21 cellular contexts compared by ENCODE assay signal in genomic region chr13:41401371-41401770, GRCh38. TPM values are rescaled to one million over a fixed set of nuclear protein-coding genes. Genes with fewer than 3 reads are reported as not detected.
DNase-seq lines count a peak whose midpoint lies in the region; ATAC-seq, FAIRE-seq and TF ChIP-seq lines count a peak whose summit lies in the region.
"Had no signal": no experiment of that assay in that cellular context is flagged by ENCODE, and none has a peak within 500 bp of the region (broad histone marks: within the 10 kb centered on the region; RNA-seq: fewer than 3 reads in every experiment).

No MANE protein-coding gene starts in this region.

- no peak for ATAC-seq in GM18502 (IDR thresholded peaks at IDR 0.05; ENCODE audit: poor library complexity, unreplicated experiment)
- ATAC-seq: sciatic nerve had no signal

- no peak overlapping the region for H3K27ac Mint-ChIP-seq in activated naive CD4-positive, alpha-beta T cell treated with anti-CD3 and anti-CD28 coated beads for 36 hours
- H3K27ac Mint-ChIP-seq in endodermal cell (no peak overlapping the region), type B pancreatic cell (no peak overlapping the region)
- H3K27ac Mint-ChIP-seq: activated naive CD8-positive, alpha-beta T cell treated with anti-CD3 and anti-CD28 coated beads, Interleukin-2, amount 10 ng/mL, durations not matched to agents 7 days and 5 days had no signal

- H3K27ac ChIP-seq in endodermal cell (ENCODE audit: low read depth, low read length) = no peak overlapping the region
- H3K27ac ChIP-seq: breast epithelium had no signal

- DNase-seq in activated naive CD4-positive, alpha-beta T cell treated with anti-CD3 and anti-CD28 coated beads for 36 hours = peak; percentile 16
- no peak for DNase-seq in activated naive CD4-positive, alpha-beta T cell treated with anti-CD3 and anti-CD28 coated beads, Interleukin-2, amount 50 U/mL, for 16 hours
- DNase-seq in NB4 (ENCODE audit: low read depth) (peak; percentile 48), endodermal cell (peak; percentile 63), type B pancreatic cell (ENCODE audit: extremely low spot score, unreplicated experiment) (no peak), GM12892 (ENCODE audit: insufficient read length) (no peak), SW 1271 (lab: John Stamatoyannopoulos, UW) (no peak)
- DNase-seq: activated naive CD8-positive, alpha-beta T cell treated with anti-CD3 and anti-CD28 coated beads, Interleukin-2, amount 10 ng/mL, durations not matched to agents 7 days and 5 days; activated T-cell treated with anti-CD3 and anti-CD28 coated beads, Interleukin-2, amount 50 U/mL, for 1 hour; hippocampal formation; NCI-H1092; NCI-H2171 treated with DMSO at 0.1 percent for 48 hours; NK-92 treated with Interleukin-12 subunit alpha and Interleukin-12 subunit beta, amount 100 ng/mL, for 24 hours; Right ventricle myocardium superior; stimulated activated CD4-positive, alpha-beta T cell treated with anti-CD3 and anti-CD28 coated beads, Interleukin-2, amount 100 ng/mL, for 24 hours; substantia nigra; T1000 had no signal

- WGBS in endodermal cell (ENCODE audit: insufficient coverage in 1 of 2, insufficient read length in 1 of 2), 2 experiments = 91 to 92% methylated on average over 4 of the region's 4 CpGs

- TF ChIP-seq CTCF in NB4 (IDR thresholded peaks at IDR 0.05; ENCODE audit: low read depth, low read length) = no peak
- peak; percentile 54 for TF ChIP-seq CTCF in endodermal cell (conservative IDR thresholded peaks at IDR 0.05)
- TF ChIP-seq CTCF in type B pancreatic cell (conservative IDR thresholded peaks at IDR 0.05) = peak; percentile 31

- no peak for FAIRE-seq in GM12892 (lab: Jason Lieb, UNC)

- TF ChIP-seq POLR2A in NB4 (IDR thresholded peaks at IDR 0.05; ENCODE audit: extremely low read depth, insufficient read length) (no peak), GM12892 (IDR thresholded peaks at IDR 0.05; ENCODE audit: low read depth, low read length) (no peak)

- H3K4me3 ChIP-seq in NB4 (ENCODE audit: low read depth, low read length) = no peak overlapping the region
- H3K4me3 ChIP-seq in endodermal cell (ENCODE audit: low read length) = no peak overlapping the region
- H3K4me3 ChIP-seq: breast epithelium had no signal

- H3K36me3 Mint-ChIP-seq in activated naive CD4-positive, alpha-beta T cell treated with anti-CD3 and anti-CD28 coated beads for 36 hours (ENCODE audit: low read depth) = no peaks in the 10 kb centered on the region
- H3K36me3 Mint-ChIP-seq in endodermal cell (ENCODE audit: low read depth) (no peaks in the 10 kb centered on the region), type B pancreatic cell (no peaks in the 10 kb centered on the region)
- H3K36me3 Mint-ChIP-seq: activated naive CD8-positive, alpha-beta T cell treated with anti-CD3 and anti-CD28 coated beads, Interleukin-2, amount 10 ng/mL, durations not matched to agents 7 days and 5 days had no signal

- H3K4me3 Mint-ChIP-seq in activated naive CD4-positive, alpha-beta T cell treated with anti-CD3 and anti-CD28 coated beads for 36 hours = no peak overlapping the region
- H3K4me3 Mint-ChIP-seq in endodermal cell = no peak overlapping the region
- no peak overlapping the region for H3K4me3 Mint-ChIP-seq in type B pancreatic cell
- H3K4me3 Mint-ChIP-seq: activated naive CD8-positive, alpha-beta T cell treated with anti-CD3 and anti-CD28 coated beads, Interleukin-2, amount 10 ng/mL, durations not matched to agents 7 days and 5 days had no signal

- peaks cover 8% of the 10 kb centered on the region for H3K4me1 ChIP-seq in endodermal cell (ENCODE audit: control insufficient read depth, insufficient read depth, low read length)
- H3K4me1 ChIP-seq: breast epithelium, Caco-2 had no signal

- intact Hi-C loops in activated naive CD4-positive, alpha-beta T cell treated with anti-CD3 and anti-CD28 coated beads for 36 hours (cut with micrococcal nuclease) = no loop called here

- no peaks in the 10 kb centered on the region for H3K4me1 Mint-ChIP-seq in activated naive CD4-positive, alpha-beta T cell treated with anti-CD3 and anti-CD28 coated beads for 36 hours (ENCODE audit: low read depth)
- H3K4me1 Mint-ChIP-seq in endodermal cell (peaks cover 6% of the 10 kb centered on the region), type B pancreatic cell (ENCODE audit: unreplicated experiment) (peaks cover 11% of the 10 kb centered on the region)
- H3K4me1 Mint-ChIP-seq: activated naive CD8-positive, alpha-beta T cell treated with anti-CD3 and anti-CD28 coated beads, Interleukin-2, amount 10 ng/mL, durations not matched to agents 7 days and 5 days had no signal

- H3K9me3 Mint-ChIP-seq in activated naive CD4-positive, alpha-beta T cell treated with anti-CD3 and anti-CD28 coated beads for 36 hours = no peaks in the 10 kb centered on the region
- H3K9me3 Mint-ChIP-seq in endodermal cell (no peaks in the 10 kb centered on the region), type B pancreatic cell (no peaks in the 10 kb centered on the region)
- H3K9me3 Mint-ChIP-seq: activated naive CD8-positive, alpha-beta T cell treated with anti-CD3 and anti-CD28 coated beads, Interleukin-2, amount 10 ng/mL, durations not matched to agents 7 days and 5 days had no signal

- H3K36me3 ChIP-seq in endodermal cell (ENCODE audit: control insufficient read depth, insufficient read depth, low read length) = no peaks in the 10 kb centered on the region
- H3K36me3 ChIP-seq: breast epithelium had no signal

- no peak overlapping the region for H3K9ac ChIP-seq in endodermal cell (ENCODE audit: extremely low read depth, low read length, poor library complexity, severe bottlenecking)

- no peaks in the 10 kb centered on the region for H3K9me3 ChIP-seq in endodermal cell (ENCODE audit: control insufficient read depth, low read length)
- H3K9me3 ChIP-seq: breast epithelium, Caco-2 had no signal

- no peaks in the 10 kb centered on the region for H3K27me3 Mint-ChIP-seq in activated naive CD4-positive, alpha-beta T cell treated with anti-CD3 and anti-CD28 coated beads for 36 hours (ENCODE audit: low read depth)
- H3K27me3 Mint-ChIP-seq in endodermal cell (ENCODE audit: insufficient read depth) (peaks cover 3% of the 10 kb centered on the region), type B pancreatic cell (no peaks in the 10 kb centered on the region)
- H3K27me3 Mint-ChIP-seq: activated naive CD8-positive, alpha-beta T cell treated with anti-CD3 and anti-CD28 coated beads, Interleukin-2, amount 10 ng/mL, durations not matched to agents 7 days and 5 days had no signal

- H3K27me3 ChIP-seq in endodermal cell (ENCODE audit: control insufficient read depth, insufficient read depth, low read length, poor library complexity, severe bottlenecking) = peaks cover 4% of the 10 kb centered on the region
- H3K27me3 ChIP-seq: breast epithelium had no signal

- CTCF ChIA-PET in activated naive CD4-positive, alpha-beta T cell treated with anti-CD3 and anti-CD28 coated beads for 36 hours (lab: Charles Lee) = interaction anchor here (0.7 kb wide), 1 partner anchor 180 kb away, joined by 3 read pairs; no protein-coding TSS in a partner anchor

RNA-seq across cellular contexts. Expression of gene RGCC, which starts 56.0 kb away (rescaled TPM):
- total RNA-seq in activated naive CD4-positive, alpha-beta T cell treated with anti-CD3 and anti-CD28 coated beads for 36 hours = 10 to 100 TPM; 75.0 to 77.8 TPM
- total RNA-seq in endodermal cell = 1 to 10 TPM; 5.4 TPM
- polyA plus RNA-seq in endodermal cell (2013, experiment 1 of 2) = 14.1 TPM
- 13.2 TPM for polyA plus RNA-seq in endodermal cell (2013, experiment 2 of 2)
- total RNA-seq in type B pancreatic cell (ENCODE audit: low replicate concordance) = 2.7 TPM in 2 replicates
- 10.1 TPM for polyA plus RNA-seq in GM12892 (2012; ENCODE audit: missing spikeins)

Comparison
In these comparisons a context has a peak if more than half of its experiments do, and no peak if none do; other contexts are left out.
1. DNase-seq: peak in activated naive CD4-positive, alpha-beta T cell treated with anti-CD3 and anti-CD28 coated beads for 36 hours (single experiment), NB4 (single experiment) and endodermal cell (single experiment); none in activated naive CD4-positive, alpha-beta T cell treated with anti-CD3 and anti-CD28 coated beads, Interleukin-2, amount 50 U/mL, for 16 hours (single experiment), type B pancreatic cell (single experiment), GM12892 (single experiment) and SW 1271 (0 of 2).
2. RNA of gene RGCC, which starts 56.0 kb away (total RNA-seq): 75.0 to 77.8 TPM in activated naive CD4-positive, alpha-beta T cell treated with anti-CD3 and anti-CD28 coated beads for 36 hours; 5.4 TPM in endodermal cell and 2.7 TPM in type B pancreatic cell; every median in the first group is over 10 times any median in the second.